In the genomic region with DNA sequence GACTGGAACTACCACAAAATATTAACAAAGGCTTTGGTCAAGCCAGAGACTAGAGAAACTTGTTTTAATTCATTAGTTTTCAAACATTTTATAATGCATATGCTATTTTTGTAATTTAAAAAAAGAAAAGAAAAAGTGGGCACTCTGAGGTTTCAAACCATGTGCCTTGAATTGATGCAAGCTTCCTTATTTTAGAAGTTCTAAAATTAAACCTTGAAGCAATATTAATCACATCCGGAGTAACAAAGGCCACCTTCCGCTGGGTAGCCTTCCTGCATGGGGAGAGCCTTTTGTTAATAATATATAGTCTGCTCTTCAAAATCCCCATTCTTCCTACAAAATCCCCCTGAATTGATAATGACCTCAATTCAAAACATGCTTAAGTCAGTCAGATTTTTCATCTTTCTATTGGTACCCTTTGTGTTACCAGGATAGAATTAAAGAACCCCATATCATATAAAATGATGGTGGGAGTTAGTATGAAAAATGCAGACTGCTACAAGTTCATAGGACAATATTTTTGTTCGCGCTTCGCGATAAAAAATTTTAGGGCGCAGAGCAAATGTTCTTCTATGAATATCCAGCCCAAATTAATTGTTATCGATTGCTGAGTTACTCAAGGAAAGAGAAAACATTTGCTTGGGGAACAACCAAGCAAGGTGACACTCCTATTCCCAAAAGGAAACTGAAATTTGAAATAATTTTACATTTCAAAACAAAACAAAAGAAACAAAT, we compare ENCODE assay signal across 1 cellular context.
A peak's percentile ranks its signal among the peaks of the same experiment; 100 is the strongest.
TF ChIP-seq lines count a peak whose summit lies in the region.

No MANE protein-coding gene starts in this region.

TF ChIP-seq in GM12878, 131 proteins besides CTCF, POLR2A, EP300 and RAD21 (continued from another document and continues in another):
- no peak for TF ChIP-seq PRDM15 (CRISPR knock-in tag; IDR thresholded peaks at IDR 0.05)
- peak; percentile 99 for TF ChIP-seq MEF2A (IDR thresholded peaks at IDR 0.05; ENCODE audit: insufficient read depth, low read depth, low read length)
- TF ChIP-seq GABPA (IDR thresholded peaks at IDR 0.05; ENCODE audit: low read depth) = peak; percentile 89
- TF ChIP-seq, protein P1, sequence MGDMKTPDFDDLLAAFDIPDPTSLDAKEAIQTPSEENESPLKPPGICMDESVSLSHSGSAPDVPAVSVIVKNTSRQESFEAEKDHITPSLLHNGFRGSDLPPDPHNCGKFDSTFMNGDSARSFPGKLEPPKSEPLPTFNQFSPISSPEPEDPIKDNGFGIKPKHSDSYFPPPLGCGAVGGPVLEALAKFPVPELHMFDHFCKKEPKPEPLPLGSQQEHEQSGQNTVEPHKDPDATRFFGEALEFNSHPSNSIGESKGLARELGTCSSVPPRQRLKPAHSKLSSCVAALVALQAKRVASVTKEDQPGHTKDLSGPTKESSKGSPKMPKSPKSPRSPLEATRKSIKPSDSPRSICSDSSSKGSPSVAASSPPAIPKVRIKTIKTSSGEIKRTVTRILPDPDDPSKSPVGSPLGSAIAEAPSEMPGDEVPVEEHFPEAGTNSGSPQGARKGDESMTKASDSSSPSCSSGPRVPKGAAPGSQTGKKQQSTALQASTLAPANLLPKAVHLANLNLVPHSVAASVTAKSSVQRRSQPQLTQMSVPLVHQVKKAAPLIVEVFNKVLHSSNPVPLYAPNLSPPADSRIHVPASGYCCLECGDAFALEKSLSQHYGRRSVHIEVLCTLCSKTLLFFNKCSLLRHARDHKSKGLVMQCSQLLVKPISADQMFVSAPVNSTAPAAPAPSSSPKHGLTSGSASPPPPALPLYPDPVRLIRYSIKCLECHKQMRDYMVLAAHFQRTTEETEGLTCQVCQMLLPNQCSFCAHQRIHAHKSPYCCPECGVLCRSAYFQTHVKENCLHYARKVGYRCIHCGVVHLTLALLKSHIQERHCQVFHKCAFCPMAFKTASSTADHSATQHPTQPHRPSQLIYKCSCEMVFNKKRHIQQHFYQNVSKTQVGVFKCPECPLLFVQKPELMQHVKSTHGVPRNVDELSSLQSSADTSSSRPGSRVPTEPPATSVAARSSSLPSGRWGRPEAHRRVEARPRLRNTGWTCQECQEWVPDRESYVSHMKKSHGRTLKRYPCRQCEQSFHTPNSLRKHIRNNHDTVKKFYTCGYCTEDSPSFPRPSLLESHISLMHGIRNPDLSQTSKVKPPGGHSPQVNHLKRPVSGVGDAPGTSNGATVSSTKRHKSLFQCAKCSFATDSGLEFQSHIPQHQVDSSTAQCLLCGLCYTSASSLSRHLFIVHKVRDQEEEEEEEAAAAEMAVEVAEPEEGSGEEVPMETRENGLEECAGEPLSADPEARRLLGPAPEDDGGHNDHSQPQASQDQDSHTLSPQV (IDR thresholded peaks at IDR 0.05) = 0 out of 2 replicates have a peak, but pooled peaks have one; percentile 9
- no peak for TF ChIP-seq BRCA1 (IDR thresholded peaks at IDR 0.05; ENCODE audit: low read depth, low read length)
- no peak for TF ChIP-seq PAX5 (IDR thresholded peaks at IDR 0.05; ENCODE audit: borderline replicate concordance, low read depth, low read length)
- TF ChIP-seq ASH2L (IDR thresholded peaks at IDR 0.05; ENCODE audit: borderline replicate concordance, low read depth) = peak; percentile 78; the same call in 1 of the 2 replicates
- TF ChIP-seq STAT1 (conservative IDR thresholded peaks at IDR 0.05) = no peak
- no peak for TF ChIP-seq HDAC6 (IDR thresholded peaks at IDR 0.05; ENCODE audit: unreplicated experiment)
- TF ChIP-seq CEBPB (IDR thresholded peaks at IDR 0.05; ENCODE audit: borderline replicate concordance in 1 of 2, low read depth in 2 of 2, low read length in 2 of 2) = peak in 1 of 2 experiments; percentile 73; a peak in 1 of 4 replicates
- peak; percentile 87 for TF ChIP-seq MEF2B (IDR thresholded peaks at IDR 0.05; ENCODE audit: partially characterized antibody, poor library complexity, severe bottlenecking)
- TF ChIP-seq IKZF1 (conservative IDR thresholded peaks at IDR 0.05) = peak; percentile 42; the same call in 1 of the 2 replicates
- peak; percentile 30; the same call in 1 of the 2 replicates for TF ChIP-seq BCL11A (IDR thresholded peaks at IDR 0.05; ENCODE audit: low read depth, low read length)
- TF ChIP-seq POLR2AphosphoS5 (IDR thresholded peaks at IDR 0.05; ENCODE audit: low read length) = no peak
- no peak for TF ChIP-seq HDGF (IDR thresholded peaks at IDR 0.05)
- TF ChIP-seq ZBED1 (IDR thresholded peaks at IDR 0.05; ENCODE audit: borderline replicate concordance) = peak; percentile 74
- peak; percentile 91 for TF ChIP-seq NR2C1 (IDR thresholded peaks at IDR 0.05)
- no peak; the same call in 1 of the 2 replicates for TF ChIP-seq MXI1 (IDR thresholded peaks at IDR 0.05; ENCODE audit: low read depth, low read length)
- TF ChIP-seq SP1 (IDR thresholded peaks at IDR 0.05; ENCODE audit: low read depth, low read length) = no peak
- TF ChIP-seq CUX1 (IDR thresholded peaks at IDR 0.05; ENCODE audit: insufficient replicate concordance, low read depth, low read length) = peak; percentile 50
- TF ChIP-seq TBL1XR1 (IDR thresholded peaks at IDR 0.05; ENCODE audit: low read depth, low read length) = peak; percentile 93
- no peak for TF ChIP-seq CBX3 (IDR thresholded peaks at IDR 0.05; ENCODE audit: borderline replicate concordance, low read depth)
- TF ChIP-seq, protein P2, sequence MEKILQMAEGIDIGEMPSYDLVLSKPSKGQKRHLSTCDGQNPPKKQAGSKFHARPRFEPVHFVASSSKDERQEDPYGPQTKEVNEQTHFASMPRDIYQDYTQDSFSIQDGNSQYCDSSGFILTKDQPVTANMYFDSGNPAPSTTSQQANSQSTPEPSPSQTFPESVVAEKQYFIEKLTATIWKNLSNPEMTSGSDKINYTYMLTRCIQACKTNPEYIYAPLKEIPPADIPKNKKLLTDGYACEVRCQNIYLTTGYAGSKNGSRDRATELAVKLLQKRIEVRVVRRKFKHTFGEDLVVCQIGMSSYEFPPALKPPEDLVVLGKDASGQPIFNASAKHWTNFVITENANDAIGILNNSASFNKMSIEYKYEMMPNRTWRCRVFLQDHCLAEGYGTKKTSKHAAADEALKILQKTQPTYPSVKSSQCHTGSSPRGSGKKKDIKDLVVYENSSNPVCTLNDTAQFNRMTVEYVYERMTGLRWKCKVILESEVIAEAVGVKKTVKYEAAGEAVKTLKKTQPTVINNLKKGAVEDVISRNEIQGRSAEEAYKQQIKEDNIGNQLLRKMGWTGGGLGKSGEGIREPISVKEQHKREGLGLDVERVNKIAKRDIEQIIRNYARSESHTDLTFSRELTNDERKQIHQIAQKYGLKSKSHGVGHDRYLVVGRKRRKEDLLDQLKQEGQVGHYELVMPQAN (conservative IDR thresholded peaks at IDR 0.05) = no peak
- TF ChIP-seq, protein P3, sequence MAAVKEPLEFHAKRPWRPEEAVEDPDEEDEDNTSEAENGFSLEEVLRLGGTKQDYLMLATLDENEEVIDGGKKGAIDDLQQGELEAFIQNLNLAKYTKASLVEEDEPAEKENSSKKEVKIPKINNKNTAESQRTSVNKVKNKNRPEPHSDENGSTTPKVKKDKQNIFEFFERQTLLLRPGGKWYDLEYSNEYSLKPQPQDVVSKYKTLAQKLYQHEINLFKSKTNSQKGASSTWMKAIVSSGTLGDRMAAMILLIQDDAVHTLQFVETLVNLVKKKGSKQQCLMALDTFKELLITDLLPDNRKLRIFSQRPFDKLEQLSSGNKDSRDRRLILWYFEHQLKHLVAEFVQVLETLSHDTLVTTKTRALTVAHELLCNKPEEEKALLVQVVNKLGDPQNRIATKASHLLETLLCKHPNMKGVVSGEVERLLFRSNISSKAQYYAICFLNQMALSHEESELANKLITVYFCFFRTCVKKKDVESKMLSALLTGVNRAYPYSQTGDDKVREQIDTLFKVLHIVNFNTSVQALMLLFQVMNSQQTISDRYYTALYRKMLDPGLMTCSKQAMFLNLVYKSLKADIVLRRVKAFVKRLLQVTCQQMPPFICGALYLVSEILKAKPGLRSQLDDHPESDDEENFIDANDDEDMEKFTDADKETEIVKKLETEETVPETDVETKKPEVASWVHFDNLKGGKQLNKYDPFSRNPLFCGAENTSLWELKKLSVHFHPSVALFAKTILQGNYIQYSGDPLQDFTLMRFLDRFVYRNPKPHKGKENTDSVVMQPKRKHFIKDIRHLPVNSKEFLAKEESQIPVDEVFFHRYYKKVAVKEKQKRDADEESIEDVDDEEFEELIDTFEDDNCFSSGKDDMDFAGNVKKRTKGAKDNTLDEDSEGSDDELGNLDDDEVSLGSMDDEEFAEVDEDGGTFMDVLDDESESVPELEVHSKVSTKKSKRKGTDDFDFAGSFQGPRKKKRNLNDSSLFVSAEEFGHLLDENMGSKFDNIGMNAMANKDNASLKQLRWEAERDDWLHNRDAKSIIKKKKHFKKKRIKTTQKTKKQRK (IDR thresholded peaks at IDR 0.05; ENCODE audit: low read depth, low read length) = no peak
- peak; percentile 73; the same call in 1 of the 2 replicates for TF ChIP-seq CREM (IDR thresholded peaks at IDR 0.05; ENCODE audit: low read depth)
- TF ChIP-seq ATF2 (IDR thresholded peaks at IDR 0.05; ENCODE audit: low read length) = peak; percentile 86
- TF ChIP-seq, protein P4, sequence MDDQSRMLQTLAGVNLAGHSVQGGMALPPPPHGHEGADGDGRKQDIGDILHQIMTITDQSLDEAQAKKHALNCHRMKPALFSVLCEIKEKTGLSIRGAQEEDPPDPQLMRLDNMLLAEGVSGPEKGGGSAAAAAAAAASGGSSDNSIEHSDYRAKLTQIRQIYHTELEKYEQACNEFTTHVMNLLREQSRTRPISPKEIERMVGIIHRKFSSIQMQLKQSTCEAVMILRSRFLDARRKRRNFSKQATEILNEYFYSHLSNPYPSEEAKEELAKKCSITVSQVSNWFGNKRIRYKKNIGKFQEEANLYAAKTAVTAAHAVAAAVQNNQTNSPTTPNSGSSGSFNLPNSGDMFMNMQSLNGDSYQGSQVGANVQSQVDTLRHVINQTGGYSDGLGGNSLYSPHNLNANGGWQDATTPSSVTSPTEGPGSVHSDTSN (IDR thresholded peaks at IDR 0.05; ENCODE audit: insufficient replicate concordance, low read depth, low read length) = no peak
- TF ChIP-seq KLF5 (IDR thresholded peaks at IDR 0.05; ENCODE audit: partially characterized antibody) = no peak
- TF ChIP-seq MYB (IDR thresholded peaks at IDR 0.05; ENCODE audit: borderline replicate concordance, low read depth, low read length) = no peak
